Comparison of ENCODE assay signal across 9 cellular contexts in genomic region chr2:69741281-69742169, GRCh38. TPM values are rescaled to one million over a fixed set of nuclear protein-coding genes. Genes with fewer than 3 reads are reported as not detected.
A peak's percentile ranks its signal among the peaks of the same experiment; 100 is the strongest.
DNase-seq lines count a peak whose midpoint lies in the region; ATAC-seq, FAIRE-seq and TF ChIP-seq lines count a peak whose summit lies in the region.
"Had no signal": no experiment of that assay in that cellular context is flagged by ENCODE, and none has a peak within 500 bp of the region (broad histone marks: within the 10 kb centered on the region; RNA-seq: fewer than 3 reads in every experiment).

ANXA4 (plus strand) TSS chr2:69742134; CDS start chr2:69781566, 39,432 bp downstream.

- DNase-seq in AG20443 (ENCODE audit: low spot score) = peak; percentile 85
- DNase-seq in NCI-H82 (lab: John Stamatoyannopoulos, UW) = peak; percentile 82
- DNase-seq in activated CD8-positive, alpha-beta memory T cell treated with anti-CD3 and anti-CD28 coated beads, Interleukin-2, amount 10 ng/mL, durations not matched to agents 7 days and 5 days = peak; percentile 81
- DNase-seq in endothelial cell of umbilical vein (ENCODE audit: low read depth, low spot score) = peak; percentile 63
- peak; percentile 91 for DNase-seq in mucosa of gallbladder (ENCODE audit: low spot score)
- peak; percentile 35 for DNase-seq in stimulated activated CD8-positive, alpha-beta memory T cell treated with anti-CD3 and anti-CD28 coated beads, Interleukin-7, amount 100 ng/mL, for 24 hours (ENCODE audit: low read depth)

- peak in 1 of 2 donors; percentile 4 for TF ChIP-seq CTCF in endothelial cell of umbilical vein (IDR thresholded peaks at IDR 0.05; ENCODE audit: extremely low read depth in 1 of 2, insufficient read depth in 1 of 2, low read depth in 1 of 2, low read length in 2 of 2)

- no peaks in the 10 kb centered on the region for H3K9me3 Mint-ChIP-seq in activated CD8-positive, alpha-beta memory T cell treated with anti-CD3 and anti-CD28 coated beads, Interleukin-2, amount 10 ng/mL, durations not matched to agents 7 days and 5 days (ENCODE audit: low read depth)

- H3K79me2 ChIP-seq in endothelial cell of umbilical vein (ENCODE audit: control insufficient read depth, insufficient read depth, low read length) = peaks cover 5% of the 10 kb centered on the region

- BruUV-seq in endothelial cell of umbilical vein (replicated peaks; lab: Mats Ljungman, UMichigan) = TSS peak; percentile 79

- POLR2A ChIA-PET in endothelial cell of umbilical vein (lab: Charles Lee) = interaction anchor here (0.6 to 1.5 kb wide), 2 partner anchors 16 to 21 kb away, joined by 3 to 5 read pairs; no protein-coding TSS in a partner anchor

- ATAC-seq in GM18873 (IDR thresholded peaks at IDR 0.05; ENCODE audit: low FRiP score, unreplicated experiment) (peak; percentile 74), HG03108 (IDR thresholded peaks at IDR 0.05; ENCODE audit: unreplicated experiment) (peak; percentile 80)
- peak; percentile 94 for ATAC-seq in activated CD8-positive, alpha-beta memory T cell treated with anti-CD3 and anti-CD28 coated beads, Interleukin-2, amount 10 ng/mL, durations not matched to agents 7 days and 5 days

- peaks cover 2% of the 10 kb centered on the region for H3K36me3 Mint-ChIP-seq in activated CD8-positive, alpha-beta memory T cell treated with anti-CD3 and anti-CD28 coated beads, Interleukin-2, amount 10 ng/mL, durations not matched to agents 7 days and 5 days

- peak within 1 kb of the TSS; percentile 30 for H3K27ac ChIP-seq in endothelial cell of umbilical vein (ENCODE audit: insufficient read depth, low read depth, low read length)

- H4K20me1 ChIP-seq in endothelial cell of umbilical vein (replicated peaks; ENCODE audit: control insufficient read depth, extremely low read depth, insufficient read depth, low read length) = no peaks in the 10 kb centered on the region

- peak within 1 kb of the TSS; percentile 88 for H3K4me2 ChIP-seq in endothelial cell of umbilical vein (ENCODE audit: insufficient read depth, low read length)

- no peaks in the 10 kb centered on the region for H3K9me1 ChIP-seq in endothelial cell of umbilical vein (replicated peaks; ENCODE audit: control insufficient read depth, extremely low read depth, insufficient read depth, low read length)

- H3K4me3 Mint-ChIP-seq in activated CD8-positive, alpha-beta memory T cell treated with anti-CD3 and anti-CD28 coated beads, Interleukin-2, amount 10 ng/mL, durations not matched to agents 7 days and 5 days = peak within 1 kb of the TSS; percentile 87

- peak; percentile 47 for FAIRE-seq in endothelial cell of umbilical vein (lab: Jason Lieb, UNC)
- FAIRE-seq: endometrium had no signal

- no peak for TF ChIP-seq POLR2A in endothelial cell of umbilical vein (IDR thresholded peaks at IDR 0.05; ENCODE audit: low read depth, low read length)

- no peaks in the 10 kb centered on the region for H3K27me3 ChIP-seq in endothelial cell of umbilical vein (ENCODE audit: control insufficient read depth in 2 of 2, insufficient read depth in 2 of 2, low read length in 2 of 2)

- intact Hi-C loops in endothelial cell of umbilical vein (cut with micrococcal nuclease) = loop anchor here (1.0 kb wide), 1 partner anchor 76 kb away; no protein-coding TSS in a partner anchor

- H3K36me3 ChIP-seq in endothelial cell of umbilical vein (ENCODE audit: control insufficient read depth in 2 of 2, extremely low read depth in 1 of 2, insufficient read depth in 2 of 2, low read length in 2 of 2) = no peaks in the 10 kb centered on the region

- H3K4me3 ChIP-seq in endothelial cell of umbilical vein (replicated peaks in 1 of 3; ENCODE audit: insufficient read depth in 1 of 3, low read depth in 1 of 3, low read length in 3 of 3) = peak within 1 kb of the TSS; percentile 56 to 79 (median 75)

- peak within 1 kb of the TSS; percentile 77 for H2AFZ ChIP-seq in endothelial cell of umbilical vein (ENCODE audit: low read depth, low read length)

- H3K27ac Mint-ChIP-seq in activated CD8-positive, alpha-beta memory T cell treated with anti-CD3 and anti-CD28 coated beads, Interleukin-2, amount 10 ng/mL, durations not matched to agents 7 days and 5 days = peak within 1 kb of the TSS; percentile 85

- H3K9me3 ChIP-seq in endothelial cell of umbilical vein (replicated peaks; ENCODE audit: control insufficient read depth, insufficient read depth, low read length) = no peaks in the 10 kb centered on the region

- peaks cover 19% of the 10 kb centered on the region for H3K4me1 Mint-ChIP-seq in activated CD8-positive, alpha-beta memory T cell treated with anti-CD3 and anti-CD28 coated beads, Interleukin-2, amount 10 ng/mL, durations not matched to agents 7 days and 5 days

- H3K27me3 Mint-ChIP-seq in activated CD8-positive, alpha-beta memory T cell treated with anti-CD3 and anti-CD28 coated beads, Interleukin-2, amount 10 ng/mL, durations not matched to agents 7 days and 5 days = no peaks in the 10 kb centered on the region

- dilution Hi-C loops in endothelial cell of umbilical vein (cut with MboI; ENCODE audit: extremely low pct_ligation_motif_present, low sequenced_read_pairs) = no loop called here

- CTCF ChIA-PET in activated CD8-positive, alpha-beta memory T cell treated with anti-CD3 and anti-CD28 coated beads, Interleukin-2, amount 10 ng/mL, durations not matched to agents 7 days and 5 days (lab: Charles Lee) = interaction anchor here (0.8 to 3.6 kb wide), 14 partner anchors 9 to 401 kb away, joined by 3 to 38 read pairs (median 3); no protein-coding TSS in a partner anchor
- CTCF ChIA-PET in endothelial cell of umbilical vein (lab: Charles Lee) = interaction anchor here (0.9 to 6.3 kb wide), 6 partner anchors 15 to 173 kb away, joined by 3 to 90 read pairs (median 6); partner anchors contain the start of gene MXD1

- H3K9ac ChIP-seq in endothelial cell of umbilical vein (replicated peaks; ENCODE audit: extremely low read depth, insufficient read depth, low read length) = peak within 1 kb of the TSS; percentile 59

- H3K4me1 ChIP-seq in endothelial cell of umbilical vein (ENCODE audit: control insufficient read depth, extremely low read depth, insufficient read depth, low read length) = peaks cover 9% of the 10 kb centered on the region

TF ChIP-seq in endothelial cell of umbilical vein, 7 proteins besides CTCF, POLR2A, EP300 and RAD21:
- peak; percentile 40 for TF ChIP-seq POLR2AphosphoS5 (IDR thresholded peaks at IDR 0.05; ENCODE audit: insufficient read depth, low read depth, low read length)
- TF ChIP-seq JUN (IDR thresholded peaks at IDR 0.05; ENCODE audit: borderline replicate concordance, insufficient read depth, insufficient read length, low read depth) = no peak

RNA-seq across cellular contexts. Expression of gene ANXA4, which starts in this region (rescaled TPM):
- 10 to 100 TPM; 56.1 to 66.6 TPM for total RNA-seq in activated CD8-positive, alpha-beta memory T cell treated with anti-CD3 and anti-CD28 coated beads, Interleukin-2, amount 10 ng/mL, durations not matched to agents 7 days and 5 days
- total RNA-seq in endothelial cell of umbilical vein = 70.8 and 79.6 TPM in 2 replicates
- polyA plus RNA-seq in endothelial cell of umbilical vein = 29.4 and 42.2 TPM in 2 replicates
- 42.7 and 56.8 TPM in 2 replicates for polyA plus RNA-seq in endothelial cell of umbilical vein (2011; cell fraction: cytosol; rRNA removed)
- polyA plus RNA-seq in endothelial cell of umbilical vein (2011; cell fraction: nucleus; rRNA removed) = 41.6 and 43.7 TPM in 2 replicates
- polyA plus RNA-seq in endothelial cell of umbilical vein (2012) = 120 and 124 TPM in 2 replicates
- polyA minus RNA-seq in endothelial cell of umbilical vein = 86.6 and 92.5 TPM in 2 replicates
- 13.1 TPM for polyA minus RNA-seq in endothelial cell of umbilical vein (2011; cell fraction: cytosol; rRNA and poly(A)+ RNA removed)
- polyA minus RNA-seq in endothelial cell of umbilical vein (2011; cell fraction: nucleus; rRNA and poly(A)+ RNA removed) = 17.3 and 25.4 TPM in 2 replicates
- total RNA-seq in mucosa of gallbladder = 2,875 TPM

Comparison
In these comparisons a context has a peak if more than half of its experiments do, and no peak if none do; other contexts are left out.
1. Peak in every context shown above with its lines: DNase-seq, ATAC-seq, H3K4me3 ChIP-seq and H3K27ac ChIP-seq.
2. RNA of gene ANXA4 (total RNA-seq): 2,875 TPM in mucosa of gallbladder (single experiment); 70.8 to 79.6 TPM in endothelial cell of umbilical vein and 56.1 to 66.6 TPM in activated CD8-positive, alpha-beta memory T cell treated with anti-CD3 and anti-CD28 coated beads, Interleukin-2, amount 10 ng/mL, durations not matched to agents 7 days and 5 days; every median in the first group is over 10 times any median in the second.
3. DNase-seq: peak in every context shown above with its lines; median percentile 91 in mucosa of gallbladder; 85 in AG20443; 82 in NCI-H82; 81 in activated CD8-positive, alpha-beta memory T cell treated with anti-CD3 and anti-CD28 coated beads, Interleukin-2, amount 10 ng/mL, durations not matched to agents 7 days and 5 days; 63 in endothelial cell of umbilical vein; 35 in stimulated activated CD8-positive, alpha-beta memory T cell treated with anti-CD3 and anti-CD28 coated beads, Interleukin-7, amount 100 ng/mL, for 24 hours.